Comparison of ENCODE assay signal across 8 cellular contexts in genomic region chr2:196926562-196927317, GRCh38. TPM values are rescaled to one million over a fixed set of nuclear protein-coding genes. Genes with fewer than 3 reads are reported as not detected.
DNase-seq lines count a peak whose midpoint lies in the region; ATAC-seq and TF ChIP-seq lines count a peak whose summit lies in the region.

Gene PGAP1, minus strand, starts transcription at chr2:196926707. Its CDS starts 91 bp downstream, at chr2:196926616.

- H3K36me3 ChIP-seq in SK-N-SH (replicated peaks in 1 of 2; ENCODE audit: control insufficient read depth in 1 of 2, insufficient read depth in 2 of 2, low read length in 1 of 2): no peaks in the 10 kb centered on the region
- H3K36me3 ChIP-seq in osteoblast (ENCODE audit: insufficient read depth, low read length): no peaks in the 10 kb centered on the region
- H3K36me3 ChIP-seq in thoracic aorta: no peaks in the 10 kb centered on the region

- CTCF ChIA-PET in SK-N-SH (lab: Yijun Ruan, JAX): interaction anchor here (0.9 to 1.8 kb wide), 3 partner anchors 85 to 452 kb away, joined by 3 to 5 read pairs (median 3); no protein-coding TSS in a partner anchor

- no peak for TF ChIP-seq RAD21 in SK-N-SH (IDR thresholded peaks at IDR 0.05; ENCODE audit: low read length)

- TF ChIP-seq EP300 in SK-N-SH (IDR thresholded peaks at IDR 0.05; ENCODE audit: borderline replicate concordance in 1 of 2, low read depth in 1 of 2, low read length in 1 of 2): no peak; a peak in 1 of 4 replicates

- H3K9me2 ChIP-seq in SK-N-SH: no peaks in the 10 kb centered on the region

- peak within 1 kb of the TSS; percentile 93 for H3K9ac ChIP-seq in SK-N-SH

- H3K79me2 ChIP-seq in SK-N-SH (ENCODE audit: insufficient read depth): peaks cover 47% of the 10 kb centered on the region
- peaks cover 39% of the 10 kb centered on the region for H3K79me2 ChIP-seq in osteoblast (ENCODE audit: insufficient read depth, low read length)

- peak within 1 kb of the TSS; percentile 98 to 99 for H3K27ac Mint-ChIP-seq in activated naive CD4-positive, alpha-beta T cell treated with anti-CD3 and anti-CD28 coated beads, Interleukin-2, amount 50 U/mL, for 72 hours
- H3K27ac Mint-ChIP-seq in glutamatergic neuron (ENCODE audit: unreplicated experiment): peak within 1 kb of the TSS; percentile 99

- H3K9me3 ChIP-seq in SK-N-SH (no peaks in the 10 kb centered on the region), osteoblast (ENCODE audit: low read depth, low read length) (no peaks in the 10 kb centered on the region), thoracic aorta (no peaks in the 10 kb centered on the region)

- DNase-seq in NB4 (ENCODE audit: low read depth) (peak; percentile 93), SK-N-SH (peak; percentile 95), glutamatergic neuron (peak; percentile 95), osteoblast (ENCODE audit: insufficient read length, low spot score, missing footprints) (peak; percentile 95), thoracic aorta (ENCODE audit: low spot score) (peak; percentile 25)
- DNase-seq in activated naive CD4-positive, alpha-beta T cell treated with anti-CD3 and anti-CD28 coated beads, Interleukin-2, amount 50 U/mL, for 72 hours (ENCODE audit: low spot score in 2 of 2): peak; percentile 91 to 93

- H3K4me2 ChIP-seq in SK-N-SH (peak within 1 kb of the TSS; percentile 95), osteoblast (ENCODE audit: insufficient read depth, low read length) (peak within 1 kb of the TSS; percentile 91)

- under 1% methylated on average over 45 of the region's 61 CpGs for WGBS in SK-N-SH (ENCODE audit: low lambda C conversion rate)

- H3K4me3 Mint-ChIP-seq in glutamatergic neuron (ENCODE audit: unreplicated experiment): peak within 1 kb of the TSS; percentile 99

- H3K4me1 Mint-ChIP-seq in glutamatergic neuron (ENCODE audit: low read depth, unreplicated experiment): peaks cover 16% of the 10 kb centered on the region

- POLR2A ChIA-PET in SK-N-SH (lab: Yijun Ruan, JAX): interaction anchor here (0.5 kb wide), 1 partner anchor 73 kb away, joined by 3 read pairs; no protein-coding TSS in a partner anchor

- H3K36me3 Mint-ChIP-seq in activated naive CD4-positive, alpha-beta T cell treated with anti-CD3 and anti-CD28 coated beads, Interleukin-2, amount 50 U/mL, for 72 hours: peaks cover 12 to 20% of the 10 kb centered on the region in 2 donors
- H3K36me3 Mint-ChIP-seq in glutamatergic neuron (ENCODE audit: unreplicated experiment): no peaks in the 10 kb centered on the region

- no peak for TF ChIP-seq CTCF in NB4 (IDR thresholded peaks at IDR 0.05; ENCODE audit: low read depth, low read length)
- no peak for TF ChIP-seq CTCF in SK-N-SH (IDR thresholded peaks at IDR 0.05)
- TF ChIP-seq CTCF in glutamatergic neuron (IDR thresholded peaks at IDR 0.05; ENCODE audit: partially characterized antibody, unreplicated experiment): no peak
- TF ChIP-seq CTCF in osteoblast (IDR thresholded peaks at IDR 0.05; ENCODE audit: extremely low read depth, low read depth, low read length): no peak
- TF ChIP-seq CTCF in thoracic aorta (IDR thresholded peaks at IDR 0.05): no peak

- TF ChIP-seq POLR2A in NB4 (IDR thresholded peaks at IDR 0.05; ENCODE audit: extremely low read depth, insufficient read length): peak; percentile 88

- H3K4me3 ChIP-seq in GM08714 (ENCODE audit: low read length) (peak within 1 kb of the TSS; percentile 74), NB4 (ENCODE audit: low read depth, low read length) (peak within 1 kb of the TSS; percentile 84), SK-N-SH (ENCODE audit: low read depth in 2 of 2, low read length in 1 of 2) (peak within 1 kb of the TSS; percentile 81 to 94), osteoblast (ENCODE audit: insufficient read depth, low read length) (peak within 1 kb of the TSS; percentile 97), thoracic aorta (peak within 1 kb of the TSS; percentile 71)

- ATAC-seq in HG02571 (IDR thresholded peaks at IDR 0.05; ENCODE audit: unreplicated experiment): peak; percentile 92
- peak; percentile 77 to 86 for ATAC-seq in activated naive CD4-positive, alpha-beta T cell treated with anti-CD3 and anti-CD28 coated beads, Interleukin-2, amount 50 U/mL, for 72 hours
- peak; percentile 57 for ATAC-seq in thoracic aorta (ENCODE audit: insufficient number of reproducible peaks, low FRiP score, low read depth)

- H2AFZ ChIP-seq in SK-N-SH (ENCODE audit: low read depth) (peak within 1 kb of the TSS; percentile 96), osteoblast (ENCODE audit: low read length) (peak within 1 kb of the TSS; percentile 98)

- peaks cover 10% of the 10 kb centered on the region for H3K27me3 Mint-ChIP-seq in glutamatergic neuron (ENCODE audit: unreplicated experiment)

- no peaks in the 10 kb centered on the region for H3K9me3 Mint-ChIP-seq in activated naive CD4-positive, alpha-beta T cell treated with anti-CD3 and anti-CD28 coated beads, Interleukin-2, amount 50 U/mL, for 72 hours
- H3K9me3 Mint-ChIP-seq in glutamatergic neuron (ENCODE audit: unreplicated experiment): peaks cover 29% of the 10 kb centered on the region

- H3K27ac ChIP-seq in SK-N-SH (ENCODE audit: low read depth in 2 of 2, low read length in 1 of 2): peak within 1 kb of the TSS; percentile 91 to 92
- peak within 1 kb of the TSS; percentile 87 for H3K27ac ChIP-seq in osteoblast (ENCODE audit: low read depth, low read length)
- peak within 1 kb of the TSS; percentile 79 to 87 for H3K27ac ChIP-seq in thoracic aorta

- peaks cover 0 to 11% of the 10 kb centered on the region in 2 experiments; a peak in 2 of 4 replicates for H3K4me1 ChIP-seq in SK-N-SH (ENCODE audit: control insufficient read depth in 1 of 2, insufficient read depth in 2 of 2, low read depth in 1 of 2, low read length in 1 of 2)
- H3K4me1 ChIP-seq in osteoblast (ENCODE audit: insufficient read depth, low read length): peaks cover 20% of the 10 kb centered on the region
- peaks cover 7 to 27% of the 10 kb centered on the region in 2 donors for H3K4me1 ChIP-seq in thoracic aorta (ENCODE audit: control insufficient read depth in 1 of 2, low read depth in 2 of 2)

- no peaks in the 10 kb centered on the region for H3K27me3 ChIP-seq in SK-N-SH (ENCODE audit: insufficient read depth)
- H3K27me3 ChIP-seq in osteoblast (ENCODE audit: insufficient read depth, low read length): no peaks in the 10 kb centered on the region
- H3K27me3 ChIP-seq in thoracic aorta (replicated peaks; ENCODE audit: insufficient read depth): no peaks in the 10 kb centered on the region

- H3F3A ChIP-seq in SK-N-SH (replicated peaks; ENCODE audit: insufficient read depth): peaks cover 8% of the 10 kb centered on the region

- H4K20me1 ChIP-seq in SK-N-SH (ENCODE audit: insufficient read depth): no peaks in the 10 kb centered on the region
- H4K20me1 ChIP-seq in osteoblast (ENCODE audit: insufficient read depth, low read length): no peaks in the 10 kb centered on the region

TF ChIP-seq in SK-N-SH, 30 proteins besides CTCF, POLR2A, EP300 and RAD21:
- TF ChIP-seq FOSL2 (IDR thresholded peaks at IDR 0.05; ENCODE audit: borderline replicate concordance, low read depth) (no peak), NRF1 (IDR thresholded peaks at IDR 0.05; ENCODE audit: low read depth, low read length) (peak; percentile 90), TEAD4 (IDR thresholded peaks at IDR 0.05; ENCODE audit: borderline replicate concordance, insufficient read depth) (no peak), TAF1 (IDR thresholded peaks at IDR 0.05; ENCODE audit: borderline replicate concordance, low read depth, low read length) (peak; percentile 49), PBX3 (IDR thresholded peaks at IDR 0.05) (peak; percentile 20; the same call in 1 of the 2 replicates), SIN3A (IDR thresholded peaks at IDR 0.05; ENCODE audit: borderline replicate concordance, low read depth, low read length) (peak; percentile 61; the same call in 1 of the 2 replicates), GABPA (IDR thresholded peaks at IDR 0.05; ENCODE audit: low read depth) (no peak), MEF2A (IDR thresholded peaks at IDR 0.05; ENCODE audit: borderline replicate concordance, low read depth) (no peak), MXI1 (IDR thresholded peaks at IDR 0.05; ENCODE audit: low read depth, low read length) (peak; percentile 43; the same call in 1 of the 2 replicates), POLR2AphosphoS5 (IDR thresholded peaks at IDR 0.05; ENCODE audit: low read depth, low read length) (peak; percentile 76), CHD2 (IDR thresholded peaks at IDR 0.05; ENCODE audit: low read length, partially characterized antibody) (peak; percentile 89), FOXM1 (IDR thresholded peaks at IDR 0.05; ENCODE audit: low read depth) (peak; percentile 24; the same call in 1 of the 2 replicates), EZH2phosphoT487 (IDR thresholded peaks at IDR 0.05; ENCODE audit: borderline replicate concordance, low read depth) (no peak), TCF12 (IDR thresholded peaks at IDR 0.05) (peak; percentile 16; the same call in 1 of the 2 replicates)

RNA-seq across cellular contexts. Expression of gene PGAP1, which starts in this region (rescaled TPM):
- 3.4 and 3.8 TPM in 2 replicates for polyA plus RNA-seq in SK-N-SH (2012; rRNA removed)
- 3.7 and 3.8 TPM in 2 replicates for polyA plus RNA-seq in SK-N-SH (2012; cell fraction: cytosol; rRNA removed)
- 4.1 and 7.4 TPM in 2 replicates for polyA plus RNA-seq in SK-N-SH (2012; cell fraction: nucleus; rRNA removed)
- total RNA-seq in activated naive CD4-positive, alpha-beta T cell treated with anti-CD3 and anti-CD28 coated beads, Interleukin-2, amount 50 U/mL, for 72 hours: 10 to 100 TPM; 40.2 to 52.1 TPM
- 175 TPM for total RNA-seq in glutamatergic neuron (ENCODE audit: unreplicated experiment)
- total RNA-seq in osteoblast: 7.2 and 9.1 TPM in 2 replicates
- total RNA-seq in thoracic aorta: 10 to 100 TPM; 15.3 to 38.2 TPM

Comparison
In these comparisons a context has a peak if more than half of its experiments do, and no peak if none do; other contexts are left out.
1. Peak in every context shown above with its lines: DNase-seq, ATAC-seq, H3K4me3 ChIP-seq and H3K27ac ChIP-seq.
2. DNase-seq: peak in every context shown above with its lines; median percentile 95 in SK-N-SH; 95 in glutamatergic neuron; 95 in osteoblast; 93 in NB4; 92 in activated naive CD4-positive, alpha-beta T cell treated with anti-CD3 and anti-CD28 coated beads, Interleukin-2, amount 50 U/mL, for 72 hours; 25 in thoracic aorta.